Comparison of ENCODE assay signal across 8 cellular contexts in genomic region chr6:18277181-18278006, GRCh38. TPM values are rescaled to one million over a fixed set of nuclear protein-coding genes. Genes with fewer than 3 reads are reported as not detected.
DNase-seq lines count a peak whose midpoint lies in the region; ATAC-seq and TF ChIP-seq lines count a peak whose summit lies in the region.

No MANE protein-coding gene starts in this region.

- no peaks in the 10 kb centered on the region for H3K36me3 ChIP-seq in ACC112 (ENCODE audit: insufficient read depth, low read length)
- H3K36me3 ChIP-seq in mesenchymal stem cell (ENCODE audit: control insufficient read depth in 1 of 2, insufficient read depth in 2 of 2, low read depth in 1 of 2, low read length in 2 of 2) = no peaks in the 10 kb centered on the region

- H3K4me3 Mint-ChIP-seq in HFFc6 = peak overlapping the region; percentile 72

- DNase-seq in HFFc6 (no peak), coronary artery (ENCODE audit: low spot score) (no peak), mesenchymal stem cell (no peak), DMS153 treated with DMSO at 0.1 percent for 48 hours (lab: John Stamatoyannopoulos, UW; ENCODE audit: unreplicated experiment) (no peak), Kasumi-1 (lab: John Stamatoyannopoulos, UW) (no peak)

- H3K27me3 Mint-ChIP-seq in HFFc6 (ENCODE audit: insufficient read depth) = peaks cover 32% of the 10 kb centered on the region

- H3K27me3 ChIP-seq in ACC112 (ENCODE audit: insufficient read depth, low read length) (peaks cover 47% of the 10 kb centered on the region), mesenchymal stem cell (ENCODE audit: control insufficient read depth in 1 of 2, insufficient read depth in 1 of 2, low read length in 2 of 2) (peaks cover 27 to 37% of the 10 kb centered on the region in 2 experiments)

- TF ChIP-seq CTCF in HFFc6 (IDR thresholded peaks at IDR 0.05) (no peak), coronary artery (IDR thresholded peaks at IDR 0.05) (no peak)

- H4K8ac ChIP-seq in mesenchymal stem cell (ENCODE audit: low read length) = no peak overlapping the region

- no peak overlapping the region for H3K18ac ChIP-seq in mesenchymal stem cell (ENCODE audit: low read depth in 1 of 2, low read length in 2 of 2)

- H3K79me2 ChIP-seq in ACC112 (ENCODE audit: control insufficient read depth, insufficient read depth, low read length, unreplicated experiment) = no peaks in the 10 kb centered on the region

- H3K9ac ChIP-seq in mesenchymal stem cell (ENCODE audit: low read length) = peak overlapping the region; percentile 26

- ATAC-seq in GM19035 (IDR thresholded peaks at IDR 0.05; ENCODE audit: unreplicated experiment) = no peak
- ATAC-seq in HG03439 (IDR thresholded peaks at IDR 0.05; ENCODE audit: unreplicated experiment) = no peak

- no peaks in the 10 kb centered on the region for H3K9me3 ChIP-seq in mesenchymal stem cell (ENCODE audit: control insufficient read depth, low read length)

- peaks cover 4% of the 10 kb centered on the region for H3K4me1 ChIP-seq in ACC112 (ENCODE audit: control insufficient read depth, insufficient read depth, low read length, unreplicated experiment)
- H3K4me1 ChIP-seq in mesenchymal stem cell (ENCODE audit: control insufficient read depth, insufficient read depth, low read depth, low read length) = peaks cover 10% of the 10 kb centered on the region

- peaks cover 15% of the 10 kb centered on the region for H3K4me1 Mint-ChIP-seq in HFFc6 (ENCODE audit: low read depth)

- peak overlapping the region; percentile 13 for H2AFZ ChIP-seq in ACC112 (ENCODE audit: low read length, unreplicated experiment)
- peak overlapping the region; percentile 74 for H2AFZ ChIP-seq in mesenchymal stem cell (ENCODE audit: low read depth, low read length)

- peak overlapping the region in 1 of 2 experiments; percentile 95 for H3K23ac ChIP-seq in mesenchymal stem cell (ENCODE audit: low read length in 2 of 2)

- H3K79me1 ChIP-seq in mesenchymal stem cell (replicated peaks; ENCODE audit: low read length, poor library complexity, severe bottlenecking) = no peaks in the 10 kb centered on the region

- no peak overlapping the region for H4K91ac ChIP-seq in mesenchymal stem cell (ENCODE audit: low read length)

- H3K27ac ChIP-seq in ACC112 (ENCODE audit: low read depth, low read length) (no peak overlapping the region), coronary artery (no peak overlapping the region), mesenchymal stem cell (ENCODE audit: low read length, poor library complexity, severe bottlenecking) (no peak overlapping the region)

- H2BK120ac ChIP-seq in mesenchymal stem cell (ENCODE audit: low read depth, low read length) = no peak overlapping the region

- H3K14ac ChIP-seq in mesenchymal stem cell (ENCODE audit: low read length in 2 of 2) = peak overlapping the region in 1 of 2 experiments; percentile 15

- H2BK5ac ChIP-seq in mesenchymal stem cell (ENCODE audit: low read depth, low read length, poor library complexity, severe bottlenecking) = no peak overlapping the region

- H2AK5ac ChIP-seq in mesenchymal stem cell (ENCODE audit: low read length, severe bottlenecking) = no peak overlapping the region

- H2BK12ac ChIP-seq in mesenchymal stem cell (ENCODE audit: low read length in 2 of 2) = no peak overlapping the region

- H3K27ac Mint-ChIP-seq in HFFc6 = no peak overlapping the region

- no peak overlapping the region for H2BK15ac ChIP-seq in mesenchymal stem cell (ENCODE audit: low read depth, poor library complexity, severe bottlenecking)

- peak overlapping the region; percentile 99 for H3K4me2 ChIP-seq in mesenchymal stem cell (ENCODE audit: low read length, poor library complexity, severe bottlenecking)

- H3K9me3 Mint-ChIP-seq in HFFc6 = no peaks in the 10 kb centered on the region

- no peak overlapping the region for H3K4ac ChIP-seq in mesenchymal stem cell (ENCODE audit: low read depth in 1 of 2, low read length in 2 of 2)

- H3K4me3 ChIP-seq in ACC112 (ENCODE audit: low read depth, low read length) = peak overlapping the region; percentile 72
- peak overlapping the region; percentile 60 for H3K4me3 ChIP-seq in coronary artery
- H3K4me3 ChIP-seq in mesenchymal stem cell (ENCODE audit: insufficient read depth in 1 of 2, low read depth in 1 of 2, low read length in 2 of 2) = peak overlapping the region; percentile 66 to 72

- WGBS in mesenchymal stem cell = 2% methylated on average over 68 of the region's 70 CpGs

- peaks cover 13% of the 10 kb centered on the region; the same call in 1 of the 2 replicates for H3K36me3 Mint-ChIP-seq in HFFc6 (ENCODE audit: low read depth)

RNA-seq across cellular contexts. Expression of gene DEK, which starts 13.1 kb away (rescaled TPM):
- 100 to 1,000 TPM in 5 of 6 experiments, 10 to 100 TPM in 1; 76.7 to 144 (median 132) TPM for total RNA-seq in HFFc6 (2021; fragmentation: NEBNext Ultra II Directional; extraction: Animal tissue kit (Norgen Biotek cat#: 25700))
- 82.1 TPM for polyA plus RNA-seq in mesenchymal stem cell (2013, experiment 1 of 2)
- polyA plus RNA-seq in mesenchymal stem cell (2013, experiment 2 of 2) = 79.4 TPM
